ENCODE assay signal across 10 cellular contexts in the genomic region with DNA sequence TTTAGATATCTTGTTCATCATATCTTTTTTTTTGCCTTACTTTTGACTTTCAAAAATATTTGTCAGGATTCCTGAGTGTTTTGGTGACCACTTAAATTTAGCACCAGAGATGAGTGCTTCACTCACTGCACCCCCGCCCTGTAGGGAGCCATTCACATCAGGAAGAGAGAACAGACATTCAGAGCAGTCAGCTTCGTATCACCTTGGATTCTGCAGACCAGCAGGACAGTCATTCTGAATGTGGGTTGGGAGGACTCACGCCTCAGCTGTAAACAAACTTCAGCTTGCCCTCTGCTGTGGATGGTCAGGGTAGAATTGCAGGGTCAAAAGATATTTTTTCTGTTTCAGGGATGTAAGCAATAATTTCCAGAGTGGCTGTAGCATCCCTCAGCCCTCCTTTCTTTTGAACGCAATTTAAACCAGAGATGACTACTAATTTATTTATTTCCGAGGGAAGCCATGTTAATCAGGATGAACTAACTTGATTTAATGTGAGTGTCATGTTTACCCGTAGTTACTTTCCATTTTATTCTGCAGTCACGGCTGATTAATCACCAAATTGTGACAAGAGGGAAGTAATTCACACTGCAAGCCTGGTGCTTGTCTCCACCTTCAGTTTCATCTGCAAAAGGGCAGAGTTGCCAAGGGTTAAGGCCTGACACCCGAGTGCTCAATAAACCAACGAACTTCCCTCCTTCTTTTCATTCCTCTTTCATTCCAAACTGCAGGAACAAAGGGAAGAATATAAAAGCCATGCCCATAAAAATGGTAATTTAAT.
DNase-seq lines count a peak whose midpoint lies in the region; ATAC-seq and TF ChIP-seq lines count a peak whose summit lies in the region.
"Had no signal": no experiment of that assay in that cellular context is flagged by ENCODE, and none has a peak within 500 bp of the region (broad histone marks: within the 10 kb centered on the region; RNA-seq: fewer than 3 reads in every experiment).

No MANE protein-coding gene starts in this region.

- intact Hi-C loops in head of caudate nucleus (cut with DNase I) = no loop called here
- intact Hi-C loops in CD14-positive monocyte (cut with micrococcal nuclease) = no loop called here

- H3K4me3 ChIP-seq in SK-N-SH (ENCODE audit: low read depth in 2 of 2, low read length in 1 of 2) = no peak overlapping the region

- no peak overlapping the region for H3K27ac Mint-ChIP-seq in CD14-positive monocyte
- H3K27ac Mint-ChIP-seq: activated CD8-positive, alpha-beta T cell treated with anti-CD3 and anti-CD28 coated beads for 36 hours; IgD-negative memory B cell had no signal

- no peak overlapping the region for H2AFZ ChIP-seq in SK-N-SH (ENCODE audit: low read depth)

- no peaks in the 10 kb centered on the region for H3K27me3 ChIP-seq in SK-N-SH (ENCODE audit: insufficient read depth)

- H3K9me2 ChIP-seq in SK-N-SH = no peaks in the 10 kb centered on the region

- ATAC-seq in GM19328 (IDR thresholded peaks at IDR 0.05; ENCODE audit: unreplicated experiment) (peak; percentile 75), HG02870 (IDR thresholded peaks at IDR 0.05; ENCODE audit: unreplicated experiment) (peak; percentile 68)
- ATAC-seq: activated CD8-positive, alpha-beta T cell treated with anti-CD3 and anti-CD28 coated beads for 36 hours had no signal

- no peak for TF ChIP-seq EP300 in SK-N-SH (IDR thresholded peaks at IDR 0.05; ENCODE audit: borderline replicate concordance in 1 of 2, low read depth in 1 of 2, low read length in 1 of 2)

- H3K9me3 Mint-ChIP-seq in CD14-positive monocyte = peaks cover 0 to under 1% (median 0%) of the 10 kb centered on the region in 7 donors
- H3K9me3 Mint-ChIP-seq: activated CD8-positive, alpha-beta T cell treated with anti-CD3 and anti-CD28 coated beads for 36 hours had no signal

- no peak overlapping the region for H3K4me2 ChIP-seq in SK-N-SH

- peak; percentile 12 for TF ChIP-seq CTCF in GM10248 (IDR thresholded peaks at IDR 0.05; ENCODE audit: control extremely low read depth, extremely low read depth, low read depth, missing control alignments)
- no peak for TF ChIP-seq CTCF in SK-N-SH (IDR thresholded peaks at IDR 0.05)
- no peak for TF ChIP-seq CTCF in CD14-positive monocyte (IDR thresholded peaks at IDR 0.05)

- TF ChIP-seq RAD21 in SK-N-SH (IDR thresholded peaks at IDR 0.05; ENCODE audit: low read length) = no peak

- H3K79me2 ChIP-seq in SK-N-SH (ENCODE audit: insufficient read depth) = no peaks in the 10 kb centered on the region

- peaks cover 11% of the 10 kb centered on the region for H3K4me1 Mint-ChIP-seq in CD14-positive monocyte

- peaks cover 0 to 4% (median 0%) of the 10 kb centered on the region in 3 donors for H3K27me3 Mint-ChIP-seq in CD14-positive monocyte (ENCODE audit: low read depth in 3 of 3)
- H3K27me3 Mint-ChIP-seq: activated CD8-positive, alpha-beta T cell treated with anti-CD3 and anti-CD28 coated beads for 36 hours had no signal

- H3K9ac ChIP-seq in SK-N-SH = no peak overlapping the region

- CTCF ChIA-PET in GM10248 (lab: Yijun Ruan, JAX) (interaction anchor here (0.8 to 1.8 kb wide), 5 partner anchors 8 to 262 kb away, joined by 3 to 4 read pairs (median 3); no protein-coding TSS in a partner anchor), SK-N-SH (lab: Yijun Ruan, JAX) (interaction anchor here (1.2 kb wide), 1 partner anchor 13 kb away, joined by 3 read pairs; no protein-coding TSS in a partner anchor)

- H3K36me3 Mint-ChIP-seq in CD14-positive monocyte = no peaks in the 10 kb centered on the region

- H3K9me3 ChIP-seq in SK-N-SH = no peaks in the 10 kb centered on the region

- DNase-seq in GM10248 (ENCODE audit: extremely low spot score) (no peak), NOMO-1 treated with DMSO at 0.1 percent for 48 hours (lab: John Stamatoyannopoulos, UW; ENCODE audit: unreplicated experiment) (peak; percentile 83), SK-N-SH (no peak), head of caudate nucleus (no peak), CD14-positive monocyte (ENCODE audit: low spot score) (no peak)
- DNase-seq in activated CD4-positive, CD25-positive, alpha-beta regulatory T cell treated with anti-CD3 and anti-CD28 coated beads, Interleukin-2, amount 50 U/mL, for 72 hours = no peak
- DNase-seq: activated CD8-positive, alpha-beta T cell treated with anti-CD3 and anti-CD28 coated beads for 36 hours had no signal

- no peak overlapping the region for H3K27ac ChIP-seq in SK-N-SH (ENCODE audit: low read depth in 2 of 2, low read length in 1 of 2)

- H3K4me3 Mint-ChIP-seq in CD14-positive monocyte = peak overlapping the region in 1 of 2 donors; percentile 23
- H3K4me3 Mint-ChIP-seq: activated CD8-positive, alpha-beta T cell treated with anti-CD3 and anti-CD28 coated beads for 36 hours had no signal

- POLR2A ChIA-PET in GM10248 (lab: Yijun Ruan, JAX) (no interaction called here), SK-N-SH (lab: Yijun Ruan, JAX) (no interaction called here)

- H4K20me1 ChIP-seq in SK-N-SH (ENCODE audit: insufficient read depth) = no peaks in the 10 kb centered on the region

- no peaks in the 10 kb centered on the region for H3F3A ChIP-seq in SK-N-SH (replicated peaks; ENCODE audit: insufficient read depth)

- H3K36me3 ChIP-seq in SK-N-SH (replicated peaks in 1 of 2; ENCODE audit: control insufficient read depth in 1 of 2, insufficient read depth in 2 of 2, low read length in 1 of 2) = no peaks in the 10 kb centered on the region

- H3K4me1 ChIP-seq in SK-N-SH (ENCODE audit: control insufficient read depth in 1 of 2, insufficient read depth in 2 of 2, low read depth in 1 of 2, low read length in 1 of 2) = no peaks in the 10 kb centered on the region; a peak in 1 of 4 replicates

- WGBS in SK-N-SH (ENCODE audit: low lambda C conversion rate) = 89% methylated on average over 9 of the region's 9 CpGs

TF ChIP-seq in SK-N-SH, 30 proteins besides CTCF, POLR2A, EP300 and RAD21:
- TF ChIP-seq MEF2A (IDR thresholded peaks at IDR 0.05; ENCODE audit: borderline replicate concordance, low read depth) = no peak
- TF ChIP-seq EZH2phosphoT487 (IDR thresholded peaks at IDR 0.05; ENCODE audit: borderline replicate concordance, low read depth) = no peak
- TF ChIP-seq, protein P1, sequence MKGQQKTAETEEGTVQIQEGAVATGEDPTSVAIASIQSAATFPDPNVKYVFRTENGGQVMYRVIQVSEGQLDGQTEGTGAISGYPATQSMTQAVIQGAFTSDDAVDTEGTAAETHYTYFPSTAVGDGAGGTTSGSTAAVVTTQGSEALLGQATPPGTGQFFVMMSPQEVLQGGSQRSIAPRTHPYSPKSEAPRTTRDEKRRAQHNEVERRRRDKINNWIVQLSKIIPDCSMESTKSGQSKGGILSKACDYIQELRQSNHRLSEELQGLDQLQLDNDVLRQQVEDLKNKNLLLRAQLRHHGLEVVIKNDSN (IDR thresholded peaks at IDR 0.05; ENCODE audit: borderline replicate concordance, low read depth) = no peak
- TF ChIP-seq FOXJ3 (CRISPR knock-in tag; IDR thresholded peaks at IDR 0.05) = no peak
- no peak for TF ChIP-seq USF2 (IDR thresholded peaks at IDR 0.05; ENCODE audit: borderline replicate concordance, low read depth, low read length)
- TF ChIP-seq, protein P2, sequence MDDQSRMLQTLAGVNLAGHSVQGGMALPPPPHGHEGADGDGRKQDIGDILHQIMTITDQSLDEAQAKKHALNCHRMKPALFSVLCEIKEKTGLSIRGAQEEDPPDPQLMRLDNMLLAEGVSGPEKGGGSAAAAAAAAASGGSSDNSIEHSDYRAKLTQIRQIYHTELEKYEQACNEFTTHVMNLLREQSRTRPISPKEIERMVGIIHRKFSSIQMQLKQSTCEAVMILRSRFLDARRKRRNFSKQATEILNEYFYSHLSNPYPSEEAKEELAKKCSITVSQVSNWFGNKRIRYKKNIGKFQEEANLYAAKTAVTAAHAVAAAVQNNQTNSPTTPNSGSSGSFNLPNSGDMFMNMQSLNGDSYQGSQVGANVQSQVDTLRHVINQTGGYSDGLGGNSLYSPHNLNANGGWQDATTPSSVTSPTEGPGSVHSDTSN (IDR thresholded peaks at IDR 0.05) = no peak
- TF ChIP-seq POLR2AphosphoS5 (IDR thresholded peaks at IDR 0.05; ENCODE audit: low read depth, low read length) = no peak
- no peak for TF ChIP-seq FOSL2 (IDR thresholded peaks at IDR 0.05; ENCODE audit: borderline replicate concordance, low read depth)
- no peak for TF ChIP-seq ELF1 (IDR thresholded peaks at IDR 0.05)
- TF ChIP-seq, protein P3, sequence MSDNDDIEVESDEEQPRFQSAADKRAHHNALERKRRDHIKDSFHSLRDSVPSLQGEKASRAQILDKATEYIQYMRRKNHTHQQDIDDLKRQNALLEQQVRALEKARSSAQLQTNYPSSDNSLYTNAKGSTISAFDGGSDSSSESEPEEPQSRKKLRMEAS (IDR thresholded peaks at IDR 0.05; ENCODE audit: low read depth) = no peak
- no peak for TF ChIP-seq SIN3A (IDR thresholded peaks at IDR 0.05; ENCODE audit: borderline replicate concordance, low read depth, low read length)
